ENCODE assay signal across 9 cellular contexts in the genomic region with DNA sequence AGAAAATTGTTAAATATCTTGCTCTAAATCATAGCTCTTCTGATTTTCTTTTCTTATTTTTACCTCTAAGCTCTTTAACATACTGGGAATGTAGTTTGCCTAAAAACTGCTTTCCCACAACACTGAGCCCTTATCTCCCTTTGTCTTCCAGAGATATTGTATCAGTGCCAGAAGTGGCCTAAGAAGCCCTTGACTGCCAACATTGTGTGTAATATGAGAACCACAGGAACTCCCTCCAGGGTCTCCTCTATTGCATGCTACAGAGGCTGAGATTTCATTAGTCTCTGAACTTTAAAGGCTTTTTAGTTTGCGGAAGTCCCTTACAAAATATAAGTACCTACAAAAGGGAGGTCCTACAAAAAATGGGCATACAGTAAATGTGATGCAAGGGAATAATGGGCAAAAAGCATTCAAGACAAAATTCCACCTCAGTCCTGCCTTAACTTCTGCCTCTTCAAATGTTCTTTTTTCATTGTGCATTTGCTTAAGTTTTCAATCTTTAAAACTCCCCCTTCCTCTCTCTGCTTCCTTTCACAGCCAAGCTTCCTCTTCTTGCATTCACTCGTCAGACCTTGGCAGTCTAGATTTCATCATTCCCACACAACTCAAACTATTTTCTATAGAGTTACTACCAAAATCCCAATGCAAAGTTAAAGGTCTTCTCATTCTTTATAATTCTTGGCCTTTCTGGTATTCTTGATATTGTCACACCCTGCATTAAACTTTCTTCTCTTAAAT.
DNase-seq lines count a peak whose midpoint lies in the region; ATAC-seq and TF ChIP-seq lines count a peak whose summit lies in the region.
"Had no signal": no experiment of that assay in that cellular context is flagged by ENCODE, and none has a peak within 500 bp of the region (broad histone marks: within the 10 kb centered on the region; RNA-seq: fewer than 3 reads in every experiment).

No MANE protein-coding gene starts in this region.

- no peak overlapping the region for H3K4me3 ChIP-seq in BLaER1 treated with 17β-estradiol and CSF1 and Interleukin-3, amounts not matched to agents 10 nM and 100 nM
- H3K4me3 ChIP-seq in LNCaP clone FGC (ENCODE audit: low read depth, low read length): no peak overlapping the region
- no peak overlapping the region for H3K4me3 ChIP-seq in left lung
- H3K4me3 ChIP-seq in ascending aorta: no peak overlapping the region
- H3K4me3 ChIP-seq: Peyer's patch had no signal

- peaks cover 7 to 25% (median 13%) of the 10 kb centered on the region in 10 experiments; a peak in 17 of 20 replicates for H3K4me1 ChIP-seq in BLaER1 treated with 17β-estradiol and CSF1 and Interleukin-3, amounts not matched to agents 10 nM and 100 nM
- H3K4me1 ChIP-seq in left lung (peaks cover 12 to 29% of the 10 kb centered on the region in 2 donors), ascending aorta (no peaks in the 10 kb centered on the region)
- H3K4me1 ChIP-seq: Peyer's patch had no signal

- peak overlapping the region in 10 of 11 experiments; percentile 2 to 67 (median 47); a peak in 18 of 22 replicates for H3K4me2 ChIP-seq in BLaER1 treated with 17β-estradiol and CSF1 and Interleukin-3, amounts not matched to agents 10 nM and 100 nM

- H3K27ac ChIP-seq in BLaER1 treated with 17β-estradiol and CSF1 and Interleukin-3, amounts not matched to agents 10 nM and 100 nM: peak overlapping the region in 9 of 11 experiments; percentile 9 to 63 (median 40); a peak in 15 of 22 replicates
- H3K27ac ChIP-seq in left lung (peak overlapping the region; percentile 7 to 14), ascending aorta (no peak overlapping the region)
- H3K27ac ChIP-seq: Peyer's patch had no signal

- ATAC-seq in left lung (peak; percentile 70), GM19463 (IDR thresholded peaks at IDR 0.05; ENCODE audit: unreplicated experiment) (no peak)
- ATAC-seq in stimulated activated naive CD8-positive, alpha-beta T cell treated with anti-CD3 and anti-CD28 coated beads, Interleukin-15, Interleukin-2, amounts not matched to agents 100 U/mL and 50 U/mL, for 24 hours: no peak

- H3K27me3 ChIP-seq in BLaER1 treated with 17β-estradiol and CSF1 and Interleukin-3, amounts not matched to agents 10 nM and 100 nM: no peaks in the 10 kb centered on the region
- no peaks in the 10 kb centered on the region for H3K27me3 ChIP-seq in left lung
- no peaks in the 10 kb centered on the region for H3K27me3 ChIP-seq in ascending aorta
- H3K27me3 ChIP-seq: Peyer's patch had no signal

- no peaks in the 10 kb centered on the region for H3K9me3 ChIP-seq in BLaER1 treated with 17β-estradiol and CSF1 and Interleukin-3, amounts not matched to agents 10 nM and 100 nM (replicated peaks in 1 of 11)
- H3K9me3 ChIP-seq in left lung: no peaks in the 10 kb centered on the region
- H3K9me3 ChIP-seq in ascending aorta: no peaks in the 10 kb centered on the region
- H3K9me3 ChIP-seq: Peyer's patch had no signal

- DNase-seq in LNCaP clone FGC (ENCODE audit: low read depth) (peak; percentile 95), SW 1271 (lab: John Stamatoyannopoulos, UW) (peak; percentile 39 to 87), left lung (no peak), NCI-H2196 treated with DMSO at 0.1 percent for 48 hours (lab: John Stamatoyannopoulos, UW; ENCODE audit: unreplicated experiment) (no peak), ascending aorta (ENCODE audit: low spot score in 2 of 2) (no peak)
- no peak for DNase-seq in stimulated activated naive CD8-positive, alpha-beta T cell treated with anti-CD3 and anti-CD28 coated beads, Interleukin-15, Interleukin-2, amounts not matched to agents 100 U/mL and 50 U/mL, for 24 hours
- DNase-seq: Peyer's patch had no signal

- no peaks in the 10 kb centered on the region for H3K36me3 ChIP-seq in BLaER1 treated with 17β-estradiol and CSF1 and Interleukin-3, amounts not matched to agents 10 nM and 100 nM
- H3K36me3 ChIP-seq in left lung (no peaks in the 10 kb centered on the region), ascending aorta (no peaks in the 10 kb centered on the region)
- H3K36me3 ChIP-seq: Peyer's patch had no signal

- peak overlapping the region in 1 of 11 experiments; percentile 23; a peak in 1 of 22 replicates for H3K9ac ChIP-seq in BLaER1 treated with 17β-estradiol and CSF1 and Interleukin-3, amounts not matched to agents 10 nM and 100 nM

- TF ChIP-seq CTCF in LNCaP clone FGC (IDR thresholded peaks at IDR 0.05; ENCODE audit: control insufficient read depth, extremely low read depth, insufficient read depth): no peak
- no peak for TF ChIP-seq CTCF in left lung (IDR thresholded peaks at IDR 0.05)
- no peak for TF ChIP-seq CTCF in ascending aorta (IDR thresholded peaks at IDR 0.05)

- intact Hi-C loops in left lung (cut with DNase I) (no loop called here), ascending aorta (cut with DNase I) (no loop called here)

- no peaks in the 10 kb centered on the region for H4K20me1 ChIP-seq in BLaER1 treated with 17β-estradiol and CSF1 and Interleukin-3, amounts not matched to agents 10 nM and 100 nM

Comparison
In these comparisons a context has a peak if more than half of its experiments do, and no peak if none do; other contexts are left out.
1. H3K27ac ChIP-seq: peak in BLaER1 treated with 17β-estradiol and CSF1 and Interleukin-3, amounts not matched to agents 10 nM and 100 nM (9 of 11) and left lung (2 of 2); none in ascending aorta (0 of 2).
2. DNase-seq: peak in LNCaP clone FGC (single experiment) and SW 1271 (2 of 2); none in left lung (0 of 2), NCI-H2196 treated with DMSO at 0.1 percent for 48 hours (single experiment), stimulated activated naive CD8-positive, alpha-beta T cell treated with anti-CD3 and anti-CD28 coated beads, Interleukin-15, Interleukin-2, amounts not matched to agents 100 U/mL and 50 U/mL, for 24 hours (single experiment) and ascending aorta (0 of 2).